Comparison of ENCODE assay signal across 17 cellular contexts in the genomic region with DNA sequence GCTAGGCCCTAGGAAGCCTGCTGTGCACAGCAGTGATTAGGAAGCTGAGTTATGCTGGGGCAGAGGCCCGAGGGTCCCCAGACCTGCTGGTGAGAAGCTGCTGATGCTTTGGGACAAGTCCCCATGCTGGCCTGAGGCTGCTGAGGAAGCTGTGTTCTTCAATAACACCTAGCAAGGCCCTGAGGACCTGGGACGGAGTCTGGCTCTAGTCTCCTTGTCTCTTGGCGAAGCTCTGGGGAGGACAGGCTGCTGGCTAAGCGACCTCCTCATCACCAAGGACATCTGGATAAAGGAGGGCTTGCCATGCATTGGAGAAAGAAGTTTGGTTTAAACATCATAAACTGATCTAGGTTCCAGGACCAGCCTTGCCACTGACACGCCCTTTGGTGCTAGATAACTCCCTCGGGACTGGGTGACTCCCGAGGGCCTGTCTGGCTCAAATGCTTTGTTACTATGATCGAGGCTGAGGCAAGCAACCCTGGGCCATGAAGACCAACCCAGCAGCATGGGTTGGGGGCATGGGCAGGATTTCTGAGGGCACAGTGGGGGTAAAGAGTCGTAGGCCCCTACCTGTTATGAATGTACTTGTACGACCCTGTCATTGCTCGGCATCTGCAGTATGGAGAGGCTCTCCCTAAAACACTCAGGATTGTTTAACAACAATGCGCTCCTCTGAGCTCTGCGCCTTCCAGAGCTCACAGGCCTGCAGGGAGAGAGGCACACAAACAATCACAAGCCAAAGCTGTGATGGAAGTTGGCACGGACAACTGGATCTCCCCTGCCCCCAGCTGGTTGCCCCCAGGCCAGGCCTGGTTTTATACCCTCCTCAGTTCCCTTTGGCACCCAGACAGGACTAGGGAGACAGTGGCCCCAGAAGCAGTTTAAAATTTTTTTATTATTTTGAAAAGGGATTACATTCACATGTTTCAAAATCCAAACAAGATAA.
DNase-seq lines count a peak whose midpoint lies in the region; ATAC-seq and TF ChIP-seq lines count a peak whose summit lies in the region.
"Had no signal": no experiment of that assay in that cellular context is flagged by ENCODE, and none has a peak within 500 bp of the region (broad histone marks: within the 10 kb centered on the region; RNA-seq: fewer than 3 reads in every experiment).

No MANE protein-coding gene starts in this region.

- H3K36me3 Mint-ChIP-seq in endodermal cell (ENCODE audit: low read depth) (no peaks in the 10 kb centered on the region), immature natural killer cell (no peaks in the 10 kb centered on the region)

- H3K27ac ChIP-seq in HUES48 (ENCODE audit: low read depth, low read length) (peak overlapping the region; percentile 14), endodermal cell (ENCODE audit: low read depth, low read length) (peak overlapping the region; percentile 72), osteoblast (ENCODE audit: low read depth, low read length) (no peak overlapping the region)
- H3K27ac ChIP-seq: C4-2B, GM23248 had no signal

- DNase-seq in endodermal cell, result no peak
- DNase-seq in osteoblast (ENCODE audit: insufficient read length, low spot score, missing footprints), result peak; percentile 71
- DNase-seq in immature natural killer cell, result no peak
- DNase-seq: activated CD8-positive, alpha-beta T cell treated with anti-CD3 and anti-CD28 coated beads for 36 hours; effector CD4-positive, alpha-beta T cell; GM23248; KBM-7; stimulated activated CD4-positive, alpha-beta T cell treated with anti-CD3 and anti-CD28 coated beads, Interleukin-1b, Interleukin-23, amount 100 ng/mL, for 48 hours; stimulated activated CD8-positive, alpha-beta memory T cell treated with anti-CD3 and anti-CD28 coated beads, Interleukin-4, amount 100 ng/mL, for 48 hours; T1000 had no signal

- no peaks in the 10 kb centered on the region for H3K79me2 ChIP-seq in osteoblast (ENCODE audit: insufficient read depth, low read length)

- H3K9ac ChIP-seq in HUES48 (ENCODE audit: low read depth, low read length) (no peak overlapping the region), endodermal cell (ENCODE audit: extremely low read depth, low read length, poor library complexity, severe bottlenecking) (no peak overlapping the region)
- H3K9ac ChIP-seq: GM23248 had no signal

- H3K27ac Mint-ChIP-seq in endodermal cell (no peak overlapping the region), immature natural killer cell (no peak overlapping the region)
- H3K27ac Mint-ChIP-seq: activated CD8-positive, alpha-beta T cell treated with anti-CD3 and anti-CD28 coated beads for 36 hours; activated T-helper 17 cell treated with anti-CD3 and anti-CD28 coated beads, Interleukin-2, amount 50 U/mL, for 72 hours had no signal

- peak; percentile 15 for TF ChIP-seq CTCF in endodermal cell (conservative IDR thresholded peaks at IDR 0.05)
- TF ChIP-seq CTCF in osteoblast (IDR thresholded peaks at IDR 0.05; ENCODE audit: extremely low read depth, low read depth, low read length), result no peak

- peak overlapping the region; percentile 88 for H2AFZ ChIP-seq in osteoblast (ENCODE audit: low read length)
- H2AFZ ChIP-seq: GM23248 had no signal

- no peaks in the 10 kb centered on the region for H3K9me3 ChIP-seq in HUES48 (ENCODE audit: control insufficient read depth, insufficient read depth, low read length)
- no peaks in the 10 kb centered on the region for H3K9me3 ChIP-seq in endodermal cell (ENCODE audit: control insufficient read depth, low read length)
- H3K9me3 ChIP-seq in osteoblast (ENCODE audit: low read depth, low read length), result no peaks in the 10 kb centered on the region

- H3K4me2 ChIP-seq in osteoblast (ENCODE audit: insufficient read depth, low read length), result peak overlapping the region; percentile 77

- H3K4me1 ChIP-seq in HUES48 (ENCODE audit: control insufficient read depth, insufficient read depth, low read length) (peaks cover 24% of the 10 kb centered on the region), endodermal cell (ENCODE audit: control insufficient read depth, insufficient read depth, low read length) (peaks cover 14% of the 10 kb centered on the region), osteoblast (ENCODE audit: insufficient read depth, low read length) (peaks cover 15% of the 10 kb centered on the region)

- H3K4me1 Mint-ChIP-seq in endodermal cell, result peaks cover 41% of the 10 kb centered on the region
- H3K4me1 Mint-ChIP-seq in immature natural killer cell, result peaks cover 0 to 2% of the 10 kb centered on the region in 2 donors

- no peaks in the 10 kb centered on the region for H4K20me1 ChIP-seq in osteoblast (ENCODE audit: insufficient read depth, low read length)

- H3K27me3 ChIP-seq in HUES48 (ENCODE audit: control insufficient read depth, insufficient read depth, low read length) (no peaks in the 10 kb centered on the region), endodermal cell (ENCODE audit: control insufficient read depth, insufficient read depth, low read length, poor library complexity, severe bottlenecking) (peaks cover 24% of the 10 kb centered on the region), osteoblast (ENCODE audit: insufficient read depth, low read length) (peaks cover 10% of the 10 kb centered on the region)

- no peak for ATAC-seq in GM18517 (IDR thresholded peaks at IDR 0.05; ENCODE audit: unreplicated experiment)
- no peak for ATAC-seq in HG03378 (IDR thresholded peaks at IDR 0.05; ENCODE audit: unreplicated experiment)
- no peak for ATAC-seq in GM21423 (IDR thresholded peaks at IDR 0.05; ENCODE audit: unreplicated experiment)
- ATAC-seq: activated CD8-positive, alpha-beta T cell treated with anti-CD3 and anti-CD28 coated beads for 36 hours; activated T-helper 17 cell treated with anti-CD3 and anti-CD28 coated beads, Interleukin-2, amount 50 U/mL, for 72 hours had no signal

- H3K4me3 ChIP-seq in HUES48 (ENCODE audit: low read depth, low read length) (no peak overlapping the region), endodermal cell (ENCODE audit: low read length) (no peak overlapping the region), osteoblast (ENCODE audit: insufficient read depth, low read length) (no peak overlapping the region)
- H3K4me3 ChIP-seq: GM23248 had no signal

- H3K9me3 Mint-ChIP-seq in endodermal cell (no peaks in the 10 kb centered on the region), immature natural killer cell (peaks cover 0 to 2% (median 0%) of the 10 kb centered on the region in 6 donors)
- H3K9me3 Mint-ChIP-seq: activated CD8-positive, alpha-beta T cell treated with anti-CD3 and anti-CD28 coated beads for 36 hours; activated T-helper 17 cell treated with anti-CD3 and anti-CD28 coated beads, Interleukin-2, amount 50 U/mL, for 72 hours had no signal

- no peak overlapping the region for H3K4me3 Mint-ChIP-seq in endodermal cell
- H3K4me3 Mint-ChIP-seq in immature natural killer cell, result no peak overlapping the region
- H3K4me3 Mint-ChIP-seq: activated CD8-positive, alpha-beta T cell treated with anti-CD3 and anti-CD28 coated beads for 36 hours; activated T-helper 17 cell treated with anti-CD3 and anti-CD28 coated beads, Interleukin-2, amount 50 U/mL, for 72 hours had no signal

- WGBS in endodermal cell (ENCODE audit: insufficient coverage in 1 of 2, insufficient read length in 1 of 2), 2 experiments, result 92% methylated on average over 12 to 14 of the region's 14 CpGs

- H3K27me3 Mint-ChIP-seq in endodermal cell (ENCODE audit: insufficient read depth) (peaks cover 9% of the 10 kb centered on the region), immature natural killer cell (ENCODE audit: low read depth in 3 of 3) (peaks cover 2 to 7% (median 2%) of the 10 kb centered on the region in 3 donors)
- H3K27me3 Mint-ChIP-seq: activated CD8-positive, alpha-beta T cell treated with anti-CD3 and anti-CD28 coated beads for 36 hours had no signal

- H3K36me3 ChIP-seq in HUES48 (ENCODE audit: control insufficient read depth, insufficient read depth, low read length) (no peaks in the 10 kb centered on the region), endodermal cell (ENCODE audit: control insufficient read depth, insufficient read depth, low read length) (no peaks in the 10 kb centered on the region), osteoblast (ENCODE audit: insufficient read depth, low read length) (no peaks in the 10 kb centered on the region)

TF ChIP-seq in PFSK-1, 5 proteins besides CTCF, POLR2A, EP300 and RAD21:
- TF ChIP-seq SIN3A (IDR thresholded peaks at IDR 0.05; ENCODE audit: borderline replicate concordance, insufficient read depth, low read length) (peak; percentile 40; the same call in 1 of the 2 replicates), FOXP2 (optimal IDR thresholded peaks at IDR 0.05; ENCODE audit: borderline replicate concordance, extremely low read depth, extremely low read length, insufficient read depth) (no peak)
